In genomic region chr14:55562135-55562534, GRCh38 we compare ENCODE assay signal across 28 cellular contexts.
"Had no signal": no experiment of that assay in that cellular context is flagged by ENCODE, and none has a peak within 500 bp of the region (broad histone marks: within the 10 kb centered on the region; RNA-seq: fewer than 3 reads in every experiment).

No MANE protein-coding gene starts in this region.

- H3K27ac ChIP-seq: dorsolateral prefrontal cortex, epithelial cell of prostate, gastrocnemius medialis, heart left ventricle, hepatocyte, neural progenitor cell, parathyroid adenoma, prostate gland, right atrium auricular region, stomach, thyroid gland had no signal

- H3K4me3 ChIP-seq: dorsolateral prefrontal cortex, gastrocnemius medialis, heart left ventricle, hepatocyte, lung, mucosa of descending colon, neural progenitor cell, prostate gland, right atrium auricular region, stomach, thyroid gland had no signal

- H3K4me1 ChIP-seq: prostate gland, right atrium auricular region had no signal

- H3K27me3 ChIP-seq: dorsolateral prefrontal cortex, gastrocnemius medialis, heart left ventricle, hepatocyte, neural progenitor cell, right atrium auricular region, stomach, thyroid gland had no signal

- H3K4me2 ChIP-seq: hepatocyte, neural progenitor cell had no signal

- H3K36me3 ChIP-seq: gastrocnemius medialis, neural progenitor cell, prostate gland, right atrium auricular region, stomach, thyroid gland had no signal

- H3K79me2 ChIP-seq: hepatocyte, parathyroid adenoma had no signal

- H3K9me3 ChIP-seq: gastrocnemius medialis, heart left ventricle, mucosa of descending colon, prostate gland, right atrium auricular region, stomach, thyroid gland had no signal

- ATAC-seq: esophagus mucosa; gastrocnemius medialis; heart left ventricle; left lobe of liver; mucosa of descending colon; natural killer cell treated with Interleukin-12 subunit alpha and Interleukin-12 subunit beta and Interleukin-15 and Interleukin-18, amount 100 ng/mL, for 72 hours; sciatic nerve; stimulated activated effector memory CD8-positive, alpha-beta T cell treated with anti-CD3 and anti-CD28 coated beads, Interleukin-12 subunit alpha, Interleukin-12 subunit beta, amount 100 ng/mL, for 72 hours had no signal

- DNase-seq: dorsolateral prefrontal cortex; effector CD4-positive, alpha-beta T cell; foreskin fibroblast; gastrocnemius medialis; heart left ventricle; kidney; mesenchymal stem cell; mucosa of descending colon; naive B cell; stimulated activated CD4-positive, alpha-beta T cell treated with anti-CD3 and anti-CD28 coated beads, Interleukin-2, amount 100 ng/mL, for 24 hours; stimulated activated CD4-positive, alpha-beta T cell treated with anti-CD3 and anti-CD28 coated beads, Interleukin-4, amount 100 ng/mL, for 24 hours; stimulated activated naive CD4-positive, alpha-beta T cell treated with Interleukin-2 at 50 U/mL for 16 hours; stomach; thyroid gland; trophoblast cell had no signal

- H3K9ac ChIP-seq: neural progenitor cell, parathyroid adenoma had no signal

- FAIRE-seq: colon, kidney had no signal

- H2AFZ ChIP-seq: hepatocyte, neural progenitor cell, parathyroid adenoma had no signal
